Comparison of ENCODE assay signal across 8 cellular contexts in the genomic region with DNA sequence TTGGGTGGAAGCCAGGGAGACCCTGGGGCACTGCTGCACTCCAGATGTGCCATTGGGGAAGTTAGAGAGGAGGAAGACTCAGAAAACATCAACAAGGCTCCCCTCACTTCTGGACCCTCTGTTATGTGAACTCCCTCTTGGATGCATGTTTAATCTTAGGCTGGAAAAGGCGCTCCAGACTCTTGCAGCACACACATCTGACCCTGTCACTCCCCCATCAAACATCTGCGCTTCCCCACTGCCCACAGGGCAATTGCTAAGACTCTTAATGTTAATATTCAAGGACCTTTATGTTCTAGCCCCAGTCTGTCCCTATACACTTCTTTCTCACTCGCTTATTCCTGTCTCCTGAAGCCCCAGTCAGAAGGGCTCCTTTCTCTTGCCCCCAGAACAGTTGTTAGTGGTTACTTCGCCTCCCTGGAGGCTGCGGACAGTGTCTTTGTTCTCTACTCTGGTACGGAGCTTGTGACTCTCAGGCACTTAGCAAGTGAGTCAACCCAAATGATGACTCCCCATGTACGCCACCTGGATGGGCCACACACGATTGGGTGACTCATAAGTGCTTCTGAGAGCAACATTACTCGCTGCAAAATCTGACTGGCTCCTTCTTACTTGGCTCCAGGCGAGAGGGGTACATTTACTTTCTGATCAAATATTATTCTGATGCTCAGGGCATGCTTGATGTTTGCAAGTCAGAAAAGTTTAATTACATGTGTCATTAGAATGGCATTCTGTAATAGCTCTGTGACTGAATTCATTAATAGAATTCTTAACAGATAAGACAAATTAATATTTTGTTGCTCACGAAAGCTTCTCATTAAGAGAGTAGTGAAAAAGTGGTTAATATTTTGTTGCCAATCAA.
A peak's percentile ranks its signal among the peaks of the same experiment; 100 is the strongest.
DNase-seq lines count a peak whose midpoint lies in the region; ATAC-seq and TF ChIP-seq lines count a peak whose summit lies in the region.

No MANE protein-coding gene starts in this region.

- no peaks in the 10 kb centered on the region for H3K9me3 ChIP-seq in IMR-90 (ENCODE audit: control insufficient read depth, insufficient read depth, low read length)

- no peak for TF ChIP-seq POLR2A in IMR-90 (IDR thresholded peaks at IDR 0.05; ENCODE audit: low read depth, low read length)

- dilution Hi-C loops in IMR-90 (cut with HindIII; ENCODE audit: low sequenced_read_pairs, unreplicated experiment), result no loop called here

- peak overlapping the region; percentile 19; the same call in 1 of the 2 replicates for H3K18ac ChIP-seq in IMR-90 (ENCODE audit: low read depth, low read length)

- DNase-seq in ELF-1 (ENCODE audit: low read depth, low spot score), result peak; percentile 19
- peak; percentile 99 for DNase-seq in IMR-90
- DNase-seq in myocyte (ENCODE audit: low read depth), result peak; percentile 98
- DNase-seq in left ventricle myocardium superior, result no peak
- no peak for DNase-seq in hippocampal formation (lab: John Stamatoyannopoulos, UW)
- DNase-seq in globus pallidus (ENCODE audit: low spot score), result no peak

- peak overlapping the region; percentile 52 for H2AK9ac ChIP-seq in IMR-90 (replicated peaks; ENCODE audit: low read depth, low read length, poor library complexity)

- H4K91ac ChIP-seq in IMR-90 (ENCODE audit: insufficient read depth, low read depth, low read length), result 0 out of 2 replicates have a peak overlapping the region, but pooled peaks have one; percentile 25

- H3K36me3 ChIP-seq in IMR-90 (ENCODE audit: control insufficient read depth, insufficient read depth, low read length), result no peaks in the 10 kb centered on the region

- 12% methylated on average over 4 of the region's 11 CpGs; no CpG with 5 or more reads in 1 of the 2 experiments for WGBS in IMR-90 (ENCODE audit: extremely low coverage in 2 of 2, insufficient read length in 1 of 2), 2 experiments

- H3K27ac ChIP-seq in IMR-90 (ENCODE audit: insufficient read depth, low read length), result no peak overlapping the region; the same call in 1 of the 2 replicates

- peaks cover 13% of the 10 kb centered on the region for H3K4me1 Mint-ChIP-seq in activated T-helper 17 cell treated with anti-CD3 and anti-CD28 coated beads, Interleukin-2, amount 50 U/mL, for 72 hours

- POLR2A ChIA-PET in IMR-90 (lab: Charles Lee; ENCODE audit: unreplicated experiment), result no interaction called here

- no peak overlapping the region; the same call in 1 of the 2 replicates for H3K14ac ChIP-seq in IMR-90 (replicated peaks; ENCODE audit: low read depth, low read length)

- TF ChIP-seq RAD21 in IMR-90 (IDR thresholded peaks at IDR 0.05; ENCODE audit: low read length), result 0 out of 2 replicates have a peak, but pooled peaks have one; percentile 2

- H3K4ac ChIP-seq in IMR-90 (ENCODE audit: low read depth, low read length), result peak overlapping the region; percentile 34

- no peaks in the 10 kb centered on the region for H3K36me3 Mint-ChIP-seq in activated T-helper 17 cell treated with anti-CD3 and anti-CD28 coated beads, Interleukin-2, amount 50 U/mL, for 72 hours (ENCODE audit: low read depth)

- H3K27me3 Mint-ChIP-seq in activated T-helper 17 cell treated with anti-CD3 and anti-CD28 coated beads, Interleukin-2, amount 50 U/mL, for 72 hours, result no peaks in the 10 kb centered on the region

- 0 out of 2 replicates have a peak overlapping the region, but pooled peaks have one; percentile 22 for H3K56ac ChIP-seq in IMR-90 (ENCODE audit: extremely low read depth, insufficient read depth, low read length)

- no peaks in the 10 kb centered on the region for H3K79me1 ChIP-seq in IMR-90 (ENCODE audit: low read depth in 1 of 2, low read length in 2 of 2)

- CTCF ChIA-PET in IMR-90 (lab: Yijun Ruan, JAX), result no interaction called here

- no peaks in the 10 kb centered on the region for H4K20me1 ChIP-seq in IMR-90 (ENCODE audit: insufficient read depth, low read length)

- no TSS peak for BruUV-seq in IMR-90 (replicated peaks; lab: Mats Ljungman, UMichigan)

- peak overlapping the region; percentile 76; the same call in 1 of the 2 replicates for H2BK20ac ChIP-seq in IMR-90 (ENCODE audit: low read depth, low read length)

- intact Hi-C loops in IMR-90 (cut with micrococcal nuclease), result no loop called here
- intact Hi-C loops in left ventricle myocardium superior (cut with micrococcal nuclease), result no loop called here

- no peak for TF ChIP-seq CTCF in IMR-90 (conservative IDR thresholded peaks at IDR 0.05; ENCODE audit: low read depth, low read length)

- H3K4me2 ChIP-seq in IMR-90 (ENCODE audit: low read depth, low read length), result 0 out of 2 replicates have a peak overlapping the region, but pooled peaks have one; percentile 32

- no peak overlapping the region for H3K23ac ChIP-seq in IMR-90 (ENCODE audit: low read depth, low read length)

- peak; percentile 73 for ATAC-seq in IMR-90 (ENCODE audit: low read depth)
- ATAC-seq in activated T-helper 17 cell treated with anti-CD3 and anti-CD28 coated beads, Interleukin-2, amount 50 U/mL, for 72 hours (replicated peaks), result peak; percentile 91
- no peak for ATAC-seq in left ventricle myocardium superior
- no peak for ATAC-seq in HG03139 (IDR thresholded peaks at IDR 0.05; ENCODE audit: unreplicated experiment)

- H4K5ac ChIP-seq in IMR-90 (ENCODE audit: low read depth, low read length), result peak overlapping the region; percentile 1; the same call in 1 of the 2 replicates

- peak overlapping the region; percentile 69 for H2BK120ac ChIP-seq in IMR-90 (ENCODE audit: low read depth, low read length)

- peak overlapping the region; percentile 35 for H2AFZ ChIP-seq in IMR-90 (replicated peaks; ENCODE audit: low read length, poor library complexity)

- H3K9me3 Mint-ChIP-seq in activated T-helper 17 cell treated with anti-CD3 and anti-CD28 coated beads, Interleukin-2, amount 50 U/mL, for 72 hours, result no peaks in the 10 kb centered on the region

- peaks cover 17% of the 10 kb centered on the region; the same call in 1 of the 2 replicates for H3K9me1 ChIP-seq in IMR-90 (ENCODE audit: insufficient read depth, low read length)

- no peak overlapping the region for H3K4me3 Mint-ChIP-seq in activated T-helper 17 cell treated with anti-CD3 and anti-CD28 coated beads, Interleukin-2, amount 50 U/mL, for 72 hours

- peak overlapping the region in 1 of 2 experiments; percentile 58; a peak in 2 of 4 replicates for H4K8ac ChIP-seq in IMR-90 (ENCODE audit: low read depth in 2 of 2, low read length in 2 of 2)

- H3K27me3 ChIP-seq in IMR-90 (ENCODE audit: control insufficient read depth, insufficient read depth, low read length), result no peaks in the 10 kb centered on the region

- H3K4me3 ChIP-seq in IMR-90 (ENCODE audit: insufficient read depth, low read depth, low read length), result no peak overlapping the region

- in situ Hi-C loops in IMR-90 (cut with MboI; ENCODE audit: low sequenced_read_pairs), result no loop called here

- no peak overlapping the region for H2BK5ac ChIP-seq in IMR-90 (ENCODE audit: low read depth, low read length, poor library complexity, severe bottlenecking)

- H3K9ac ChIP-seq in IMR-90 (ENCODE audit: low read depth, low read length), result no peak overlapping the region

- peak overlapping the region; percentile 7; the same call in 1 of the 3 replicates for H2BK15ac ChIP-seq in IMR-90 (ENCODE audit: low read depth, low read length)

- H3K4me1 ChIP-seq in IMR-90 (ENCODE audit: control insufficient read depth, insufficient read depth, low read length), result peaks cover 18% of the 10 kb centered on the region; the same call in 1 of the 2 replicates

- H3K27ac Mint-ChIP-seq in activated T-helper 17 cell treated with anti-CD3 and anti-CD28 coated beads, Interleukin-2, amount 50 U/mL, for 72 hours, result peak overlapping the region; percentile 33

- H2AK5ac ChIP-seq in IMR-90 (ENCODE audit: low read depth, low read length), result peak overlapping the region; percentile 5; the same call in 1 of the 2 replicates

TF ChIP-seq in IMR-90, 13 proteins besides CTCF, POLR2A, EP300 and RAD21:
- TF ChIP-seq, protein P1, sequence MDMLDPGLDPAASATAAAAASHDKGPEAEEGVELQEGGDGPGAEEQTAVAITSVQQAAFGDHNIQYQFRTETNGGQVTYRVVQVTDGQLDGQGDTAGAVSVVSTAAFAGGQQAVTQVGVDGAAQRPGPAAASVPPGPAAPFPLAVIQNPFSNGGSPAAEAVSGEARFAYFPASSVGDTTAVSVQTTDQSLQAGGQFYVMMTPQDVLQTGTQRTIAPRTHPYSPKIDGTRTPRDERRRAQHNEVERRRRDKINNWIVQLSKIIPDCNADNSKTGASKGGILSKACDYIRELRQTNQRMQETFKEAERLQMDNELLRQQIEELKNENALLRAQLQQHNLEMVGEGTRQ (IDR thresholded peaks at IDR 0.05; ENCODE audit: low read depth, low read length), result 0 out of 2 replicates have a peak, but pooled peaks have one; percentile 25
- 0 out of 2 replicates have a peak, but pooled peaks have one; percentile 27 for TF ChIP-seq NFE2L2 (IDR thresholded peaks at IDR 0.05; ENCODE audit: low read depth, low read length)
- no peak for TF ChIP-seq SMC3 (IDR thresholded peaks at IDR 0.05; ENCODE audit: low read depth, low read length)
- TF ChIP-seq MAZ (IDR thresholded peaks at IDR 0.05; ENCODE audit: borderline replicate concordance, low read depth, low read length), result peak; percentile 19; the same call in 1 of the 2 replicates
- TF ChIP-seq, protein P2, sequence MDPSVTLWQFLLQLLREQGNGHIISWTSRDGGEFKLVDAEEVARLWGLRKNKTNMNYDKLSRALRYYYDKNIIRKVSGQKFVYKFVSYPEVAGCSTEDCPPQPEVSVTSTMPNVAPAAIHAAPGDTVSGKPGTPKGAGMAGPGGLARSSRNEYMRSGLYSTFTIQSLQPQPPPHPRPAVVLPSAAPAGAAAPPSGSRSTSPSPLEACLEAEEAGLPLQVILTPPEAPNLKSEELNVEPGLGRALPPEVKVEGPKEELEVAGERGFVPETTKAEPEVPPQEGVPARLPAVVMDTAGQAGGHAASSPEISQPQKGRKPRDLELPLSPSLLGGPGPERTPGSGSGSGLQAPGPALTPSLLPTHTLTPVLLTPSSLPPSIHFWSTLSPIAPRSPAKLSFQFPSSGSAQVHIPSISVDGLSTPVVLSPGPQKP (IDR thresholded peaks at IDR 0.05; ENCODE audit: borderline replicate concordance, low read depth, low read length), result no peak
- TF ChIP-seq RCOR1 (IDR thresholded peaks at IDR 0.05; ENCODE audit: insufficient replicate concordance, low read length), result peak; percentile 54
- TF ChIP-seq BHLHE40 (IDR thresholded peaks at IDR 0.05; ENCODE audit: low read depth, low read length), result peak; percentile 68
- TF ChIP-seq FOS (IDR thresholded peaks at IDR 0.05; ENCODE audit: low read depth, low read length), result peak; percentile 99

Comparison
In these comparisons a context has a peak if more than half of its experiments do, and no peak if none do; other contexts are left out.
1. DNase-seq: peak in ELF-1 (single experiment), IMR-90 (single experiment) and myocyte (single experiment); none in left ventricle myocardium superior (single experiment), hippocampal formation (0 of 2) and globus pallidus (single experiment).
2. ATAC-seq: peak in IMR-90 (single experiment) and activated T-helper 17 cell treated with anti-CD3 and anti-CD28 coated beads, Interleukin-2, amount 50 U/mL, for 72 hours (single experiment); none in left ventricle myocardium superior (single experiment) and HG03139 (single experiment).